In the genomic region with DNA sequence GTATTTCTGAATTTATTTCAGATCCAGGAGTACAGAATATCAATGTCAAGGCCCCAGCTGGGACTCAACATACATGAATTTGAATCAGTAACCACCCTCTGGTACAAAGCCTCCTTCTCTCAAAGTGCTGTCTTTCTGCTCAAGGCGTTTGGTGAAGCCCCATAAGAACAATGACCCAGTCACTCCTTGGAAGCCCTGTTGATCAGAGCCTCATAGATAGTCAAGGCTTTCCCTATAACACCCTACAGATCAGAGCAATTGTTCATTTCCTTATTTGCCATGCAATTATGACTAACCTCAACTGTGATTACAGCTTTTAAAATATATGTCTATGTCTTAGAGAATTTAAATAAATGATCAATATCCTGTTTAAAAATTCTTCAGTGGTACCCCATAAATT, we compare ENCODE assay signal across 19 cellular contexts.
DNase-seq lines count a peak whose midpoint lies in the region; ATAC-seq and TF ChIP-seq lines count a peak whose summit lies in the region.
"Had no signal": no experiment of that assay in that cellular context is flagged by ENCODE, and none has a peak within 500 bp of the region (broad histone marks: within the 10 kb centered on the region; RNA-seq: fewer than 3 reads in every experiment).

No MANE protein-coding gene starts in this region.

- no peak overlapping the region for H3K4me3 ChIP-seq in mesendoderm (ENCODE audit: low read length)
- H3K4me3 ChIP-seq: A549, HAP-1 had no signal

- no peak overlapping the region for H3K4ac ChIP-seq in mesendoderm (ENCODE audit: low read depth, low read length)

- no peak overlapping the region for H3K18ac ChIP-seq in mesendoderm (ENCODE audit: low read length)

- no peak overlapping the region for H3K56ac ChIP-seq in mesendoderm (ENCODE audit: low read length)

- H3K27me3 Mint-ChIP-seq in neural crest cell (ENCODE audit: low read depth) (no peaks in the 10 kb centered on the region), nephron progenitor cell (ENCODE audit: low read depth, poor library complexity) (peaks cover 7% of the 10 kb centered on the region)
- H3K27me3 Mint-ChIP-seq: CD4-positive, alpha-beta T cell; IgD-negative memory B cell had no signal

- H2BK120ac ChIP-seq in mesendoderm (ENCODE audit: low read depth, low read length), result no peak overlapping the region

- H3K27ac Mint-ChIP-seq in neural crest cell (ENCODE audit: unreplicated experiment) (peak overlapping the region; percentile 44), nephron progenitor cell (no peak overlapping the region)
- H3K27ac Mint-ChIP-seq: CD4-positive, alpha-beta T cell had no signal

- no peak overlapping the region for H2AK5ac ChIP-seq in mesendoderm (ENCODE audit: low read length)

- TF ChIP-seq CTCF in neural crest cell (conservative IDR thresholded peaks at IDR 0.05), result no peak
- TF ChIP-seq CTCF in nephron progenitor cell (IDR thresholded peaks at IDR 0.05), result no peak

- H3K36me3 Mint-ChIP-seq in neural crest cell (ENCODE audit: low read depth), result peaks cover 4% of the 10 kb centered on the region
- no peaks in the 10 kb centered on the region for H3K36me3 Mint-ChIP-seq in nephron progenitor cell (ENCODE audit: low read depth)

- no peak overlapping the region for H2BK5ac ChIP-seq in mesendoderm (ENCODE audit: low read length)

- no peak overlapping the region for H3K4me2 ChIP-seq in mesendoderm (ENCODE audit: low read length)
- H3K4me2 ChIP-seq: A549 had no signal

- H4K8ac ChIP-seq in mesendoderm (ENCODE audit: low read depth, low read length), result no peak overlapping the region

- no peaks in the 10 kb centered on the region for H3K79me1 ChIP-seq in mesendoderm (ENCODE audit: low read length)

- H3K9me3 Mint-ChIP-seq in neural crest cell (peaks cover 16% of the 10 kb centered on the region), nephron progenitor cell (peaks cover 7% of the 10 kb centered on the region)

- H3K23ac ChIP-seq in mesendoderm (ENCODE audit: low read length), result no peak overlapping the region

- H3K4me1 Mint-ChIP-seq in neural crest cell (peaks cover 42% of the 10 kb centered on the region), nephron progenitor cell (no peaks in the 10 kb centered on the region)
- H3K4me1 Mint-ChIP-seq: IgD-negative memory B cell had no signal

- H4K5ac ChIP-seq in mesendoderm (ENCODE audit: low read length), result no peak overlapping the region

- no peaks in the 10 kb centered on the region for H3K4me1 ChIP-seq in mesendoderm (ENCODE audit: control insufficient read depth, low read depth, low read length)
- H3K4me1 ChIP-seq: A549 had no signal

- no peak overlapping the region for H3K9ac ChIP-seq in mesendoderm (ENCODE audit: low read length)

- no peaks in the 10 kb centered on the region for H3K79me2 ChIP-seq in mesendoderm (ENCODE audit: control insufficient read depth, insufficient read depth, low read length)

- peak overlapping the region; percentile 28 for H3K27ac ChIP-seq in epithelial cell of prostate
- no peak overlapping the region for H3K27ac ChIP-seq in mesendoderm (ENCODE audit: low read depth, low read length)
- H3K27ac ChIP-seq: 22Rv1, A549, C4-2B had no signal

- no peaks in the 10 kb centered on the region for H3K27me3 ChIP-seq in mesendoderm (ENCODE audit: insufficient read depth, low read length, poor library complexity)

- no peaks in the 10 kb centered on the region for H3K36me3 ChIP-seq in mesendoderm (ENCODE audit: control insufficient read depth, insufficient read depth, low read length)
- H3K36me3 ChIP-seq: HAP-1 had no signal

- H3K4me3 Mint-ChIP-seq in neural crest cell, result no peak overlapping the region
- no peak overlapping the region for H3K4me3 Mint-ChIP-seq in nephron progenitor cell
- H3K4me3 Mint-ChIP-seq: CD4-positive, alpha-beta T cell; IgD-negative memory B cell had no signal

- no peak for ATAC-seq in GM18520 (IDR thresholded peaks at IDR 0.05; ENCODE audit: unreplicated experiment)
- ATAC-seq: A549, HepG2 had no signal

- H2BK15ac ChIP-seq in mesendoderm (replicated peaks; ENCODE audit: low read depth), result no peak overlapping the region

- WGBS in mesendoderm (ENCODE audit: extremely low coverage, insufficient coverage, low lambda C conversion rate), result no CpG with 5 or more reads among the region's 1 CpG

- DNase-seq in NCI-H748 (lab: John Stamatoyannopoulos, UW; ENCODE audit: unreplicated experiment), result peak; percentile 16
- DNase-seq in NCI-H748 treated with DMSO at 0.1 percent for 48 hours (lab: John Stamatoyannopoulos, UW), result no peak
- no peak for DNase-seq in epithelial cell of prostate (ENCODE audit: low read depth, low spot score)
- DNase-seq in neural crest cell (ENCODE audit: low read depth, low spot score), result no peak
- DNase-seq in H4 (ENCODE audit: low spot score), result no peak
- no peak for DNase-seq in mesendoderm
- no peak for DNase-seq in nephron progenitor cell
- DNase-seq: AML-193; CD4-positive, alpha-beta T cell; DMS153; DMS79; GF-D8 had no signal
